ENCODE assay signal across 9 cellular contexts in genomic region chr9:122091682-122092592, GRCh38. TPM values are rescaled to one million over a fixed set of nuclear protein-coding genes. Genes with fewer than 3 reads are reported as not detected.
DNase-seq lines count a peak whose midpoint lies in the region; ATAC-seq and TF ChIP-seq lines count a peak whose summit lies in the region.
"Had no signal": no experiment of that assay in that cellular context is flagged by ENCODE, and none has a peak within 500 bp of the region (broad histone marks: within the 10 kb centered on the region; RNA-seq: fewer than 3 reads in every experiment).

No MANE protein-coding gene starts in this region.

- no peak overlapping the region for H3K27ac ChIP-seq in Panc1 (ENCODE audit: low read length)
- H3K27ac ChIP-seq in esophagus muscularis mucosa (replicated peaks in 1 of 4): peak overlapping the region; percentile 81 to 90 (median 87)

- no peak for TF ChIP-seq EP300 in esophagus muscularis mucosa (IDR thresholded peaks at IDR 0.05)

- H3K4me1 ChIP-seq in Panc1 (ENCODE audit: control insufficient read depth, insufficient read depth, low read length) (no peaks in the 10 kb centered on the region), esophagus muscularis mucosa (peaks cover 34 to 78% (median 71%) of the 10 kb centered on the region in 4 donors)

- no peak for TF ChIP-seq CTCF in GM12865 (IDR thresholded peaks at IDR 0.05; ENCODE audit: insufficient read depth, low read depth, low read length, missing control alignments)
- TF ChIP-seq CTCF in Panc1 (IDR thresholded peaks at IDR 0.05): no peak
- TF ChIP-seq CTCF in esophagus muscularis mucosa (IDR thresholded peaks at IDR 0.05): no peak

- in situ Hi-C loops in Panc1 (cut with HindIII; ENCODE audit: low pct_unique_long_range_greater_than_20kb, low sequenced_read_pairs): no loop called here
- in situ Hi-C loops in G401 (cut with HindIII; ENCODE audit: low sequenced_read_pairs): no loop called here

- WGBS in esophagus muscularis mucosa: 58% methylated on average over 7 of the region's 11 CpGs

- ATAC-seq in Panc1: no peak
- no peak for ATAC-seq in HG03025 (IDR thresholded peaks at IDR 0.05; ENCODE audit: low FRiP score, unreplicated experiment)

- POLR2A ChIA-PET in Panc1 (lab: Charles Lee): no interaction called here

- no peaks in the 10 kb centered on the region for H3K9me3 ChIP-seq in Panc1 (ENCODE audit: control insufficient read depth, insufficient read depth, low read depth, low read length)
- no peaks in the 10 kb centered on the region for H3K9me3 ChIP-seq in esophagus muscularis mucosa

- TF ChIP-seq POLR2A in esophagus muscularis mucosa (IDR thresholded peaks at IDR 0.05; ENCODE audit: low read depth): no peak

- CTCF ChIA-PET in Panc1 (lab: Charles Lee): no interaction called here

- BruUV-seq in Panc1 (replicated peaks; lab: Mats Ljungman, UMichigan): no TSS peak

- H3K27me3 ChIP-seq in Panc1 (ENCODE audit: control insufficient read depth, insufficient read depth, low read length) (no peaks in the 10 kb centered on the region), esophagus muscularis mucosa (no peaks in the 10 kb centered on the region)

- intact Hi-C loops in Panc1 (cut with micrococcal nuclease; ENCODE audit: unreplicated experiment) (loop anchor here (10.0 kb wide), 1 partner anchor 363 kb away; no protein-coding TSS in a partner anchor), esophagus muscularis mucosa (cut with DNase I) (loop anchor here (2.0 to 10.0 kb wide), 3 partner anchors 67 to 733 kb away; partner anchors contain the start of genes MORN5, MRRF, NDUFA8 and PDCL)

- DNase-seq in GM12865 (ENCODE audit: low read depth): no peak
- DNase-seq in Panc1 (ENCODE audit: low read depth, low spot score): no peak
- no peak for DNase-seq in esophagus muscularis mucosa (ENCODE audit: extremely low spot score)
- peak; percentile 16 for DNase-seq in retina
- DNase-seq in G401 (ENCODE audit: low spot score): no peak
- no peak for DNase-seq in NCI-H524 (lab: John Stamatoyannopoulos, UW)
- DNase-seq in medulla oblongata (ENCODE audit: extremely low spot score): no peak
- DNase-seq: NCI-H2081 had no signal

- H3K4me3 ChIP-seq in GM12865 (ENCODE audit: low read depth, low read length) (peak overlapping the region; percentile 87), Panc1 (ENCODE audit: low read depth in 2 of 2, low read length in 2 of 2) (peak overlapping the region; percentile 57 to 62), esophagus muscularis mucosa (peak overlapping the region; percentile 70 to 93 (median 90))

- no peaks in the 10 kb centered on the region for H3K36me3 ChIP-seq in Panc1 (ENCODE audit: control insufficient read depth, insufficient read depth, low read length)
- H3K36me3 ChIP-seq in esophagus muscularis mucosa: peaks cover 0 to 7% (median 0%) of the 10 kb centered on the region in 4 donors

RNA-seq across cellular contexts. Expression of gene TTLL11, which starts 1.2 kb away (rescaled TPM):
- 1.1 TPM for total RNA-seq in Panc1 (2021; ENCODE audit: unreplicated experiment)
- 0.93 TPM for polyA plus RNA-seq in Panc1 (2012; ENCODE audit: insufficient read length)
- total RNA-seq in esophagus muscularis mucosa: 10 to 100 TPM; 20.5 to 41.3 (median 27.6) TPM
- 3.0 and 7.0 TPM in 2 replicates for total RNA-seq in G401 (2014; rRNA removed; shearing (Covaris generic))
